8 cellular contexts compared by ENCODE assay signal in genomic region chr14:66070542-66071319, GRCh38.
DNase-seq lines count a peak whose midpoint lies in the region; ATAC-seq, FAIRE-seq and TF ChIP-seq lines count a peak whose summit lies in the region.

No MANE protein-coding gene starts in this region.

- H3K4me3 ChIP-seq in endothelial cell of umbilical vein (replicated peaks in 1 of 3; ENCODE audit: insufficient read depth in 1 of 3, low read depth in 1 of 3, low read length in 3 of 3) (no peak overlapping the region), neural progenitor cell (no peak overlapping the region), thoracic aorta (no peak overlapping the region)

- H3K9ac ChIP-seq in endothelial cell of umbilical vein (replicated peaks; ENCODE audit: extremely low read depth, insufficient read depth, low read length) (no peak overlapping the region), neural progenitor cell (no peak overlapping the region)

- no peak for FAIRE-seq in endothelial cell of umbilical vein (lab: Jason Lieb, UNC)

- dilution Hi-C loops in endothelial cell of umbilical vein (cut with MboI; ENCODE audit: extremely low pct_ligation_motif_present, low sequenced_read_pairs), result no loop called here

- POLR2A ChIA-PET in endothelial cell of umbilical vein (lab: Charles Lee), result no interaction called here

- H3F3A ChIP-seq in neural progenitor cell (ENCODE audit: low read depth), result no peaks in the 10 kb centered on the region

- H3K4me1 Mint-ChIP-seq in neural progenitor cell, result peaks cover 38% of the 10 kb centered on the region

- CTCF ChIA-PET in endothelial cell of umbilical vein (lab: Charles Lee), result interaction anchor here (0.6 to 2.5 kb wide), 9 partner anchors 10 to 909 kb away, joined by 3 to 22 read pairs (median 4); no protein-coding TSS in a partner anchor

- ATAC-seq in GM18867 (IDR thresholded peaks at IDR 0.05; ENCODE audit: unreplicated experiment) (peak; percentile 67), thoracic aorta (ENCODE audit: insufficient number of reproducible peaks, low FRiP score, low read depth) (no peak)

- TF ChIP-seq CTCF in endothelial cell of umbilical vein (IDR thresholded peaks at IDR 0.05; ENCODE audit: extremely low read depth in 1 of 2, insufficient read depth in 1 of 2, low read depth in 1 of 2, low read length in 2 of 2) (peak; percentile 78 to 88), neural progenitor cell (IDR thresholded peaks at IDR 0.05) (peak; percentile 97), thoracic aorta (IDR thresholded peaks at IDR 0.05) (peak; percentile 28)

- BruUV-seq in endothelial cell of umbilical vein (replicated peaks; lab: Mats Ljungman, UMichigan), result no TSS peak

- no peaks in the 10 kb centered on the region for H3K36me3 Mint-ChIP-seq in neural progenitor cell

- H3K27ac ChIP-seq in endothelial cell of umbilical vein (ENCODE audit: insufficient read depth, low read depth, low read length) (no peak overlapping the region), neural progenitor cell (no peak overlapping the region), thoracic aorta (no peak overlapping the region)

- no peak for TF ChIP-seq POLR2A in endothelial cell of umbilical vein (IDR thresholded peaks at IDR 0.05; ENCODE audit: low read depth, low read length)

- no peaks in the 10 kb centered on the region for H3K4me1 ChIP-seq in endothelial cell of umbilical vein (ENCODE audit: control insufficient read depth, extremely low read depth, insufficient read depth, low read length)
- H3K4me1 ChIP-seq in neural progenitor cell, result peaks cover 26% of the 10 kb centered on the region
- no peaks in the 10 kb centered on the region for H3K4me1 ChIP-seq in thoracic aorta (ENCODE audit: control insufficient read depth in 1 of 2, low read depth in 2 of 2)

- H3K36me3 ChIP-seq in endothelial cell of umbilical vein (ENCODE audit: control insufficient read depth in 2 of 2, extremely low read depth in 1 of 2, insufficient read depth in 2 of 2, low read length in 2 of 2), result no peaks in the 10 kb centered on the region
- H3K36me3 ChIP-seq in neural progenitor cell, result no peaks in the 10 kb centered on the region
- no peaks in the 10 kb centered on the region for H3K36me3 ChIP-seq in thoracic aorta

- H3K79me2 ChIP-seq in endothelial cell of umbilical vein (ENCODE audit: control insufficient read depth, insufficient read depth, low read length) (no peaks in the 10 kb centered on the region), neural progenitor cell (ENCODE audit: low read depth) (no peaks in the 10 kb centered on the region)

- H3K4me2 ChIP-seq in endothelial cell of umbilical vein (ENCODE audit: insufficient read depth, low read length) (no peak overlapping the region), neural progenitor cell (no peak overlapping the region)

- H3K27ac Mint-ChIP-seq in neural progenitor cell, result no peak overlapping the region

- H3K27me3 ChIP-seq in endothelial cell of umbilical vein (ENCODE audit: control insufficient read depth in 2 of 2, insufficient read depth in 2 of 2, low read length in 2 of 2) (peaks cover 0 to 6% of the 10 kb centered on the region in 2 experiments), neural progenitor cell (no peaks in the 10 kb centered on the region), thoracic aorta (replicated peaks; ENCODE audit: insufficient read depth) (no peaks in the 10 kb centered on the region)

- H3K27me3 Mint-ChIP-seq in neural progenitor cell (ENCODE audit: insufficient read depth, low read depth), result no peaks in the 10 kb centered on the region

- intact Hi-C loops in endothelial cell of umbilical vein (cut with micrococcal nuclease), result loop anchor here (1.0 to 2.0 kb wide), 3 partner anchors 109 to 906 kb away; no protein-coding TSS in a partner anchor

- DNase-seq in AG08395 (ENCODE audit: low spot score) (peak; percentile 42), NCI-H1930 (lab: John Stamatoyannopoulos, UW) (peak; percentile 24 to 45), endothelial cell of umbilical vein (ENCODE audit: low read depth, low spot score) (peak; percentile 39), neural progenitor cell (ENCODE audit: low spot score) (peak; percentile 78), thoracic aorta (ENCODE audit: low spot score) (no peak), SIG-M5 treated with dmso at 0.1 percent for 504 hours (lab: John Stamatoyannopoulos, UW; ENCODE audit: unreplicated experiment) (no peak)
- peak; percentile 27 to 66 for DNase-seq in activated CD8-positive, alpha-beta memory T cell treated with anti-CD3 and anti-CD28 coated beads for 1 hour (ENCODE audit: extremely low read depth in 1 of 2, low read depth in 1 of 2)

- no peak overlapping the region for H3K4me3 Mint-ChIP-seq in neural progenitor cell

- no peaks in the 10 kb centered on the region for H3K9me3 Mint-ChIP-seq in neural progenitor cell

- H3K9me1 ChIP-seq in endothelial cell of umbilical vein (replicated peaks; ENCODE audit: control insufficient read depth, extremely low read depth, insufficient read depth, low read length), result no peaks in the 10 kb centered on the region

- no peaks in the 10 kb centered on the region for H4K20me1 ChIP-seq in endothelial cell of umbilical vein (replicated peaks; ENCODE audit: control insufficient read depth, extremely low read depth, insufficient read depth, low read length)
- H4K20me1 ChIP-seq in neural progenitor cell (ENCODE audit: low read depth), result no peaks in the 10 kb centered on the region

- H2AFZ ChIP-seq in endothelial cell of umbilical vein (ENCODE audit: low read depth, low read length) (no peak overlapping the region), neural progenitor cell (replicated peaks) (peak overlapping the region; percentile 67)

- H3K9me3 ChIP-seq in endothelial cell of umbilical vein (replicated peaks; ENCODE audit: control insufficient read depth, insufficient read depth, low read length) (no peaks in the 10 kb centered on the region), neural progenitor cell (ENCODE audit: low read depth) (no peaks in the 10 kb centered on the region), thoracic aorta (no peaks in the 10 kb centered on the region)

TF ChIP-seq in endothelial cell of umbilical vein, 7 proteins besides CTCF, POLR2A, EP300 and RAD21:
- TF ChIP-seq GATA2 (IDR thresholded peaks at IDR 0.05; ENCODE audit: insufficient read depth, insufficient read length, low read depth, low read length) (no peak), MAX (IDR thresholded peaks at IDR 0.05; ENCODE audit: insufficient read depth, insufficient read length) (no peak), JUN (IDR thresholded peaks at IDR 0.05; ENCODE audit: borderline replicate concordance, insufficient read depth, insufficient read length, low read depth) (no peak), EZH2 (IDR thresholded peaks at IDR 0.05; ENCODE audit: borderline replicate concordance, low read depth, low read length, severe bottlenecking) (no peak), POLR2AphosphoS5 (IDR thresholded peaks at IDR 0.05; ENCODE audit: insufficient read depth, low read depth, low read length) (no peak), FOS (IDR thresholded peaks at IDR 0.05; ENCODE audit: borderline replicate concordance, insufficient read depth, low read length) (no peak), MYC (IDR thresholded peaks at IDR 0.05; ENCODE audit: low read depth, low read length) (no peak)

Comparison
In these comparisons a context has a peak if more than half of its experiments do, and no peak if none do; other contexts are left out.
1. DNase-seq: peak in AG08395 (single experiment), NCI-H1930 (2 of 2), activated CD8-positive, alpha-beta memory T cell treated with anti-CD3 and anti-CD28 coated beads for 1 hour (2 of 2), endothelial cell of umbilical vein (single experiment) and neural progenitor cell (single experiment); none in thoracic aorta (single experiment) and SIG-M5 treated with dmso at 0.1 percent for 504 hours (single experiment).
2. CTCF ChIP-seq: peak in every context shown above with its lines; median percentile 97 in neural progenitor cell; 83 in endothelial cell of umbilical vein; 28 in thoracic aorta.